In the genomic region with DNA sequence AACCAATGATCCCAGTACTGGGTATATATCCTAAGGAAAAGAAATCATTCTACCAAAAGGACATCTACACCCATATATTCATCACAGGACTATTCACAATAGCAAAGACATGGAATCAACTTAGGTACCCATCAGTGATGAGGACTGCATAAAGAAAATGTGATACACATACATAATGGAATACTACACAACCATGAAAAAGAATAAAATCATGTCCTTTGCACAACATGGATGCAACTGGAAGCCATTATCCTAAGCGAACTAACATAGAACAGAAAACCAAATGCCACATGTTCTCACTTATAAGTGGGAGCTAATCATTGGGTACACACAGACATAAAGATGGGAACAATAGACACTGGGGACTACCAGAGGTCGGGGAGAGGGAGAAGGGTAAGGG, we compare ENCODE assay signal across 23 cellular contexts.
A peak's percentile ranks its signal among the peaks of the same experiment; 100 is the strongest.
DNase-seq lines count a peak whose midpoint lies in the region; ATAC-seq, FAIRE-seq and TF ChIP-seq lines count a peak whose summit lies in the region.
"Had no signal": no experiment of that assay in that cellular context is flagged by ENCODE, and none has a peak within 500 bp of the region (broad histone marks: within the 10 kb centered on the region; RNA-seq: fewer than 3 reads in every experiment).

No MANE protein-coding gene starts in this region.

- H4K20me1 ChIP-seq in K562 (replicated peaks; ENCODE audit: control insufficient read depth, insufficient read depth, low read length): no peaks in the 10 kb centered on the region

- TF ChIP-seq RAD21 in K562 (CRISPR knock-in tag; conservative IDR thresholded peaks at IDR 0.05 in 1 of 2, IDR thresholded peaks at IDR 0.05 in 1 of 2): no peak

- H3K36me3 ChIP-seq in HEK293 (ENCODE audit: control insufficient read depth in 2 of 2, insufficient read depth in 1 of 2, low read length in 2 of 2) (no peaks in the 10 kb centered on the region), K562 (ENCODE audit: control insufficient read depth, insufficient read depth, low read length) (no peaks in the 10 kb centered on the region), esophagus squamous epithelium (no peaks in the 10 kb centered on the region)

- H3K27me3 ChIP-seq in K562 (ENCODE audit: control insufficient read depth in 2 of 2, insufficient read depth in 2 of 2, low read length in 2 of 2) (no peaks in the 10 kb centered on the region), esophagus squamous epithelium (no peaks in the 10 kb centered on the region)

- H3K9me1 ChIP-seq in K562 (ENCODE audit: control insufficient read depth, insufficient read depth, low read length): no peaks in the 10 kb centered on the region

- intact Hi-C loops in K562 (cut with micrococcal nuclease) (no loop called here), esophagus squamous epithelium (cut with DNase I) (no loop called here)

- CTCF ChIA-PET in HEK293 (lab: Yijun Ruan, JAX): interaction anchor here (0.7 kb wide), 1 partner anchor 911 kb away, joined by 3 read pairs; no protein-coding TSS in a partner anchor
- CTCF ChIA-PET in K562 (lab: Yijun Ruan, JAX; ENCODE audit: low intra/inter-chr PET ratio): no interaction called here

- H3K27ac ChIP-seq in HEK293 (ENCODE audit: extremely low read depth, low read depth, low read length) (no peak overlapping the region), K562 (ENCODE audit: extremely low read depth, low read depth, low read length) (no peak overlapping the region), esophagus squamous epithelium (no peak overlapping the region)
- H3K27ac ChIP-seq: A549 had no signal

- H2AFZ ChIP-seq in K562 (ENCODE audit: low read depth, low read length): no peak overlapping the region

- H3K4me2 ChIP-seq in K562 (ENCODE audit: insufficient read depth, low read length): no peak overlapping the region
- H3K4me2 ChIP-seq: A549 had no signal

- H3K4me3 ChIP-seq in HEK293 (ENCODE audit: low read depth, low read length): no peak overlapping the region
- H3K4me3 ChIP-seq in K562: no peak overlapping the region
- no peak overlapping the region for H3K4me3 ChIP-seq in esophagus squamous epithelium
- H3K4me3 ChIP-seq: A549, GM12878 had no signal

- POLR2A ChIA-PET in HEK293 (lab: Yijun Ruan, JAX) (no interaction called here), K562 (lab: Yijun Ruan, JAX) (no interaction called here)

- no peak for FAIRE-seq in K562 (lab: Jason Lieb, UNC)
- FAIRE-seq: A549, GM12878, GM12892, GM18507 had no signal

- H3K4me1 ChIP-seq in HEK293 (ENCODE audit: control insufficient read depth, insufficient read depth, low read length) (no peaks in the 10 kb centered on the region), K562 (replicated peaks in 1 of 2; ENCODE audit: control insufficient read depth in 2 of 2, insufficient read depth in 2 of 2, low read length in 2 of 2) (no peaks in the 10 kb centered on the region), esophagus squamous epithelium (no peaks in the 10 kb centered on the region)
- H3K4me1 ChIP-seq: A549 had no signal

- no peak for TF ChIP-seq CTCF in HEK293 (tag by site-specific recombination; IDR thresholded peaks at IDR 0.05)
- no peak for TF ChIP-seq CTCF in K562 (IDR thresholded peaks at IDR 0.05 in 2 of 3, conservative IDR thresholded peaks at IDR 0.05 in 1 of 3; ENCODE audit: insufficient read depth in 2 of 3, low read depth in 1 of 3, low read length in 3 of 3)
- TF ChIP-seq CTCF in esophagus squamous epithelium (IDR thresholded peaks at IDR 0.05): no peak

- TF ChIP-seq POLR2A in K562 (conservative IDR thresholded peaks at IDR 0.05) (no peak), esophagus squamous epithelium (IDR thresholded peaks at IDR 0.05) (no peak)

- H3K9me3 ChIP-seq in HEK293 (ENCODE audit: control insufficient read depth, insufficient read depth, low read depth, low read length) (no peaks in the 10 kb centered on the region), K562 (replicated peaks; ENCODE audit: control insufficient read depth, insufficient read depth, low read depth, low read length) (no peaks in the 10 kb centered on the region), esophagus squamous epithelium (no peaks in the 10 kb centered on the region)
- H3K9me3 ChIP-seq: A549 had no signal

- no TSS peak for BruUV-seq in K562 (replicated peaks; lab: Mats Ljungman, UMichigan)

- DNase-seq in K562 (ENCODE audit: extremely low read depth in 1 of 4, low spot score in 3 of 4): no peak
- DNase-seq in esophagus squamous epithelium (lab: John Stamatoyannopoulos, UW): no peak
- no peak for DNase-seq in nucleus accumbens (lab: John Stamatoyannopoulos, UW)
- DNase-seq: 8988T; AML-193; C1 segment of cervical spinal cord; CD4-positive, alpha-beta memory T cell; CD4-positive, CD25-positive, alpha-beta regulatory T cell; CD8-positive, alpha-beta memory T cell; COR-L47; DMS 273 treated with DMSO at 0.1 percent for 48 hours; DMS153; DMS53; DMS79; DND-41; EL; GDM1 had no signal

- WGBS in K562 (ENCODE audit: insufficient coverage, low coverage, missing lambda C conversion rate): 25% methylated on average over 2 of the region's 2 CpGs
- WGBS in esophagus squamous epithelium, 2 donors: 69 to 80% methylated on average over 2 of the region's 2 CpGs

- H3K9ac ChIP-seq in K562 (ENCODE audit: insufficient read depth in 1 of 2, low read depth in 2 of 2, low read length in 2 of 2): no peak overlapping the region

- H3K79me2 ChIP-seq in K562 (ENCODE audit: control insufficient read depth, insufficient read depth, low read length): no peaks in the 10 kb centered on the region

- no peak for TF ChIP-seq EP300 in K562 (IDR thresholded peaks at IDR 0.05; ENCODE audit: low read length)

- in situ Hi-C loops in K562 (cut with MboI): no loop called here

- ATAC-seq in K562 (no peak), GM21381 (IDR thresholded peaks at IDR 0.05; ENCODE audit: unreplicated experiment) (no peak)
- ATAC-seq: A549, GM12878 had no signal

TF ChIP-seq in HEK293, 187 proteins besides CTCF, POLR2A, EP300 and RAD21 (continues in another document):
- TF ChIP-seq GFI1B (tag by site-specific recombination; IDR thresholded peaks at IDR 0.05) (no peak), ZNF169 (tag by site-specific recombination; IDR thresholded peaks at IDR 0.05) (no peak), MZF1 (tag by site-specific recombination; IDR thresholded peaks at IDR 0.05; ENCODE audit: borderline replicate concordance) (no peak), ZNF350 (tag by site-specific recombination; IDR thresholded peaks at IDR 0.05) (no peak), ZFP3 (tag by site-specific recombination; IDR thresholded peaks at IDR 0.05; ENCODE audit: low read depth) (no peak), ZNF341 (tag by site-specific recombination; IDR thresholded peaks at IDR 0.05; ENCODE audit: low read depth) (no peak), ZNF707 (tag by site-specific recombination; IDR thresholded peaks at IDR 0.05) (no peak), ZNF146 (tag by site-specific recombination; IDR thresholded peaks at IDR 0.05) (peak; percentile 90)
- TF ChIP-seq, protein P1, sequence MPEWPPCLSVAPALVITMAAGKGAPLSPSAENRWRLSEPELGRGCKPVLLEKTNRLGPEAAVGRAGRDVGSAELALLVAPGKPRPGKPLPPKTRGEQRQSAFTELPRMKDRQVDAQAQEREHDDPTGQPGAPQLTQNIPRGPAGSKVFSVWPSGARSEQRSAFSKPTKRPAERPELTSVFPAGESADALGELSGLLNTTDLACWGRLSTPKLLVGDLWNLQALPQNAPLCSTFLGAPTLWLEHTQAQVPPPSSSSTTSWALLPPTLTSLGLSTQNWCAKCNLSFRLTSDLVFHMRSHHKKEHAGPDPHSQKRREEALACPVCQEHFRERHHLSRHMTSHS (tag by site-specific recombination; IDR thresholded peaks at IDR 0.05): no peak
- TF ChIP-seq, protein P2, sequence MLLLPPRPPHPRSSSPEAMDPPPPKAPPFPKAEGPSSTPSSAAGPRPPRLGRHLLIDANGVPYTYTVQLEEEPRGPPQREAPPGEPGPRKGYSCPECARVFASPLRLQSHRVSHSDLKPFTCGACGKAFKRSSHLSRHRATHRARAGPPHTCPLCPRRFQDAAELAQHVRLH (tag by site-specific recombination; IDR thresholded peaks at IDR 0.05): 0 out of 2 replicates have a peak, but pooled peaks have one; percentile 23

TF ChIP-seq in K562, 482 proteins besides CTCF, POLR2A, EP300 and RAD21 (continues in another document):
- peak; percentile 65 for TF ChIP-seq ZNF146 (CRISPR knock-in tag; IDR thresholded peaks at IDR 0.05; ENCODE audit: unreplicated experiment)
- no peak for TF ChIP-seq EHMT2 (IDR thresholded peaks at IDR 0.05)
- no peak for TF ChIP-seq ZNF398 (CRISPR knock-in tag; IDR thresholded peaks at IDR 0.05)
- no peak for TF ChIP-seq BCOR (IDR thresholded peaks at IDR 0.05)
- no peak for TF ChIP-seq LARP7 (IDR thresholded peaks at IDR 0.05)
- no peak for TF ChIP-seq POU5F1 (IDR thresholded peaks at IDR 0.05; ENCODE audit: borderline replicate concordance, low read depth, low read length, partially characterized antibody)

Comparison
In these comparisons a context has a peak if more than half of its experiments do, and no peak if none do; other contexts are left out.
1. Of the 44 proteins assayed by ChIP-seq in both K562 and HEK293: peak only in K562: none; only in HEK293: none; in both: ZNF146; in neither: 43.